In the genomic region with DNA sequence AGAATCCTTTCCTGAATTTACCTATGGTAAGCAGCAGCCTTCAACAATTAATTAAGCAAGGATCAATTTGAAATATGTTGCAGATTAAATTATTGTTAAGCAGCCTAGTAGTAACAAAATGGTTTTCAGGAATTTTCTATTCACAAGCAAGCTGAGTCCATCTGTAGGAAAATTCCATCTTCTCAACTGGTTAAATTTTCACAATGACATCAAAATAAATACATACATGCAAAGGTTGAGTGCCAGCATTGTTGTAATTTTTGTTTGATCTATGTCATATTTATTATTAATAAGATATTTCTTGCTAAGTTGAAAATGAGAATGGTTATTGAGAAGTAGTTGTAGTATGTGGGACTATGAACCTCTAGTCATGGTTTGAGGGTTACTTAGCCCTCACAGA, we compare ENCODE assay signal across 2 cellular contexts.
TF ChIP-seq lines count a peak whose summit lies in the region.

No MANE protein-coding gene starts in this region.

TF ChIP-seq in A549, 52 proteins besides CTCF, POLR2A, EP300 and RAD21:
- TF ChIP-seq SREBF2 (IDR thresholded peaks at IDR 0.05) (no peak), JUN (IDR thresholded peaks at IDR 0.05) (no peak), FOSB (CRISPR knock-in tag; IDR thresholded peaks at IDR 0.05) (no peak), NPAS2 (CRISPR knock-in tag; IDR thresholded peaks at IDR 0.05; ENCODE audit: borderline replicate concordance) (no peak), PHF8 (IDR thresholded peaks at IDR 0.05; ENCODE audit: borderline replicate concordance, low read depth) (no peak), FOXS1 (CRISPR knock-in tag; IDR thresholded peaks at IDR 0.05) (no peak), EHMT2 (IDR thresholded peaks at IDR 0.05; ENCODE audit: low read depth) (no peak), POLR2AphosphoS2 (conservative IDR thresholded peaks at IDR 0.05; ENCODE audit: low read length) (no peak), MAZ (IDR thresholded peaks at IDR 0.05; ENCODE audit: borderline replicate concordance, low read depth, low read length) (no peak)
- TF ChIP-seq, protein P1, sequence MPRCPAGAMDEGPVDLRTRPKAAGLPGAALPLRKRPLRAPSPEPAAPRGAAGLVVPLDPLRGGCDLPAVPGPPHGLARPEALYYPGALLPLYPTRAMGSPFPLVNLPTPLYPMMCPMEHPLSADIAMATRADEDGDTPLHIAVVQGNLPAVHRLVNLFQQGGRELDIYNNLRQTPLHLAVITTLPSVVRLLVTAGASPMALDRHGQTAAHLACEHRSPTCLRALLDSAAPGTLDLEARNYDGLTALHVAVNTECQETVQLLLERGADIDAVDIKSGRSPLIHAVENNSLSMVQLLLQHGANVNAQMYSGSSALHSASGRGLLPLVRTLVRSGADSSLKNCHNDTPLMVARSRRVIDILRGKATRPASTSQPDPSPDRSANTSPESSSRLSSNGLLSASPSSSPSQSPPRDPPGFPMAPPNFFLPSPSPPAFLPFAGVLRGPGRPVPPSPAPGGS (IDR thresholded peaks at IDR 0.05) = no peak
- TF ChIP-seq, protein P2, sequence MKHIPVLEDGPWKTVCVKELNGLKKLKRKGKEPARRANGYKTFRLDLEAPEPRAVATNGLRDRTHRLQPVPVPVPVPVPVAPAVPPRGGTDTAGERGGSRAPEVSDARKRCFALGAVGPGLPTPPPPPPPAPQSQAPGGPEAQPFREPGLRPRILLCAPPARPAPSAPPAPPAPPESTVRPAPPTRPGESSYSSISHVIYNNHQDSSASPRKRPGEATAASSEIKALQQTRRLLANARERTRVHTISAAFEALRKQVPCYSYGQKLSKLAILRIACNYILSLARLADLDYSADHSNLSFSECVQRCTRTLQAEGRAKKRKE (CRISPR knock-in tag; IDR thresholded peaks at IDR 0.05; ENCODE audit: low read depth) = no peak
- TF ChIP-seq, protein P3, sequence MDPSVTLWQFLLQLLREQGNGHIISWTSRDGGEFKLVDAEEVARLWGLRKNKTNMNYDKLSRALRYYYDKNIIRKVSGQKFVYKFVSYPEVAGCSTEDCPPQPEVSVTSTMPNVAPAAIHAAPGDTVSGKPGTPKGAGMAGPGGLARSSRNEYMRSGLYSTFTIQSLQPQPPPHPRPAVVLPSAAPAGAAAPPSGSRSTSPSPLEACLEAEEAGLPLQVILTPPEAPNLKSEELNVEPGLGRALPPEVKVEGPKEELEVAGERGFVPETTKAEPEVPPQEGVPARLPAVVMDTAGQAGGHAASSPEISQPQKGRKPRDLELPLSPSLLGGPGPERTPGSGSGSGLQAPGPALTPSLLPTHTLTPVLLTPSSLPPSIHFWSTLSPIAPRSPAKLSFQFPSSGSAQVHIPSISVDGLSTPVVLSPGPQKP (IDR thresholded peaks at IDR 0.05; ENCODE audit: low read depth, low read length) = no peak
- TF ChIP-seq, protein P4, sequence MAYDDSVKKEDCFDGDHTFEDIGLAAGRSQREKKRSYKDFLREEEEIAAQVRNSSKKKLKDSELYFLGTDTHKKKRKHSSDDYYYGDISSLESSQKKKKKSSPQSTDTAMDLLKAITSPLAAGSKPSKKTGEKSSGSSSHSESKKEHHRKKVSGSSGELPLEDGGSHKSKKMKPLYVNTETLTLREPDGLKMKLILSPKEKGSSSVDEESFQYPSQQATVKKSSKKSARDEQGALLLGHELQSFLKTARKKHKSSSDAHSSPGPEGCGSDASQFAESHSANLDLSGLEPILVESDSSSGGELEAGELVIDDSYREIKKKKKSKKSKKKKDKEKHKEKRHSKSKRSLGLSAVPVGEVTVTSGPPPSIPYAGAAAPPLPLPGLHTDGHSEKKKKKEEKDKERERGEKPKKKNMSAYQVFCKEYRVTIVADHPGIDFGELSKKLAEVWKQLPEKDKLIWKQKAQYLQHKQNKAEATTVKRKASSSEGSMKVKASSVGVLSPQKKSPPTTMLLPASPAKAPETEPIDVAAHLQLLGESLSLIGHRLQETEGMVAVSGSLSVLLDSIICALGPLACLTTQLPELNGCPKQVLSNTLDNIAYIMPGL (CRISPR knock-in tag; IDR thresholded peaks at IDR 0.05; ENCODE audit: borderline replicate concordance) = no peak

TF ChIP-seq in K562, 482 proteins besides CTCF, POLR2A, EP300 and RAD21:
- TF ChIP-seq, protein P5, sequence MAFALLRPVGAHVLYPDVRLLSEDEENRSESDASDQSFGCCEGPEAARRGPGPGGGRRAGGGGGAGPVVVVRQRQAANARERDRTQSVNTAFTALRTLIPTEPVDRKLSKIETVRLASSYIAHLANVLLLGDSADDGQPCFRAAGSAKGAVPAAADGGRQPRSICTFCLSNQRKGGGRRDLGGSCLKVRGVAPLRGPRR (CRISPR knock-in tag; IDR thresholded peaks at IDR 0.05) = no peak
- TF ChIP-seq, protein P6, sequence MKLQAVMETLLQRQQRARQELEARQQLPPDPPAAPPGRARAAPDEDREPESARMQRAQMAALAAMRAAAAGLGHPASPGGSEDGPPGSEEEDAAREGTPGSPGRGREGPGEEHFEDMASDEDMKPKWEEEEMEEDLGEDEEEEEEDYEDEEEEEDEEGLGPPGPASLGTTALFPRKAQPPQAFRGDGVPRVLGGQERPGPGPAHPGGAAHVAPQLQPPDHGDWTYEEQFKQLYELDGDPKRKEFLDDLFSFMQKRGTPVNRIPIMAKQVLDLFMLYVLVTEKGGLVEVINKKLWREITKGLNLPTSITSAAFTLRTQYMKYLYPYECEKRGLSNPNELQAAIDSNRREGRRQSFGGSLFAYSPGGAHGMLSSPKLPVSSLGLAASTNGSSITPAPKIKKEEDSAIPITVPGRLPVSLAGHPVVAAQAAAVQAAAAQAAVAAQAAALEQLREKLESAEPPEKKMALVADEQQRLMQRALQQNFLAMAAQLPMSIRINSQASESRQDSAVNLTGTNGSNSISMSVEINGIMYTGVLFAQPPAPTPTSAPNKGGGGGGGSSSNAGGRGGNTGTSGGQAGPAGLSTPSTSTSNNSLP (IDR thresholded peaks at IDR 0.05; ENCODE audit: borderline replicate concordance, low read depth, low read length) = no peak
- TF ChIP-seq, protein P7, sequence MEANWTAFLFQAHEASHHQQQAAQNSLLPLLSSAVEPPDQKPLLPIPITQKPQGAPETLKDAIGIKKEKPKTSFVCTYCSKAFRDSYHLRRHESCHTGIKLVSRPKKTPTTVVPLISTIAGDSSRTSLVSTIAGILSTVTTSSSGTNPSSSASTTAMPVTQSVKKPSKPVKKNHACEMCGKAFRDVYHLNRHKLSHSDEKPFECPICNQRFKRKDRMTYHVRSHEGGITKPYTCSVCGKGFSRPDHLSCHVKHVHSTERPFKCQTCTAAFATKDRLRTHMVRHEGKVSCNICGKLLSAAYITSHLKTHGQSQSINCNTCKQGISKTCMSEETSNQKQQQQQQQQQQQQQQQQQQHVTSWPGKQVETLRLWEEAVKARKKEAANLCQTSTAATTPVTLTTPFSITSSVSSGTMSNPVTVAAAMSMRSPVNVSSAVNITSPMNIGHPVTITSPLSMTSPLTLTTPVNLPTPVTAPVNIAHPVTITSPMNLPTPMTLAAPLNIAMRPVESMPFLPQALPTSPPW (CRISPR knock-in tag; IDR thresholded peaks at IDR 0.05) = no peak
- TF ChIP-seq SMC3 (conservative IDR thresholded peaks at IDR 0.05; ENCODE audit: insufficient read depth, low read depth, low read length) = no peak
- TF ChIP-seq JUN (IDR thresholded peaks at IDR 0.05; ENCODE audit: borderline replicate concordance, low read depth, low read length) = no peak
- TF ChIP-seq JUN (CRISPR knock-in tag; IDR thresholded peaks at IDR 0.05; ENCODE audit: borderline replicate concordance) = no peak
- TF ChIP-seq FOXA3 (CRISPR knock-in tag; conservative IDR thresholded peaks at IDR 0.05 in 1 of 2, IDR thresholded peaks at IDR 0.05 in 1 of 2) = no peak
- TF ChIP-seq ZNF707 (CRISPR knock-in tag; conservative IDR thresholded peaks at IDR 0.05) = no peak
- TF ChIP-seq SMARCA4 (IDR thresholded peaks at IDR 0.05) = no peak
- TF ChIP-seq, protein P8, sequence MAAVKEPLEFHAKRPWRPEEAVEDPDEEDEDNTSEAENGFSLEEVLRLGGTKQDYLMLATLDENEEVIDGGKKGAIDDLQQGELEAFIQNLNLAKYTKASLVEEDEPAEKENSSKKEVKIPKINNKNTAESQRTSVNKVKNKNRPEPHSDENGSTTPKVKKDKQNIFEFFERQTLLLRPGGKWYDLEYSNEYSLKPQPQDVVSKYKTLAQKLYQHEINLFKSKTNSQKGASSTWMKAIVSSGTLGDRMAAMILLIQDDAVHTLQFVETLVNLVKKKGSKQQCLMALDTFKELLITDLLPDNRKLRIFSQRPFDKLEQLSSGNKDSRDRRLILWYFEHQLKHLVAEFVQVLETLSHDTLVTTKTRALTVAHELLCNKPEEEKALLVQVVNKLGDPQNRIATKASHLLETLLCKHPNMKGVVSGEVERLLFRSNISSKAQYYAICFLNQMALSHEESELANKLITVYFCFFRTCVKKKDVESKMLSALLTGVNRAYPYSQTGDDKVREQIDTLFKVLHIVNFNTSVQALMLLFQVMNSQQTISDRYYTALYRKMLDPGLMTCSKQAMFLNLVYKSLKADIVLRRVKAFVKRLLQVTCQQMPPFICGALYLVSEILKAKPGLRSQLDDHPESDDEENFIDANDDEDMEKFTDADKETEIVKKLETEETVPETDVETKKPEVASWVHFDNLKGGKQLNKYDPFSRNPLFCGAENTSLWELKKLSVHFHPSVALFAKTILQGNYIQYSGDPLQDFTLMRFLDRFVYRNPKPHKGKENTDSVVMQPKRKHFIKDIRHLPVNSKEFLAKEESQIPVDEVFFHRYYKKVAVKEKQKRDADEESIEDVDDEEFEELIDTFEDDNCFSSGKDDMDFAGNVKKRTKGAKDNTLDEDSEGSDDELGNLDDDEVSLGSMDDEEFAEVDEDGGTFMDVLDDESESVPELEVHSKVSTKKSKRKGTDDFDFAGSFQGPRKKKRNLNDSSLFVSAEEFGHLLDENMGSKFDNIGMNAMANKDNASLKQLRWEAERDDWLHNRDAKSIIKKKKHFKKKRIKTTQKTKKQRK (IDR thresholded peaks at IDR 0.05; ENCODE audit: borderline replicate concordance, low read depth, low read length) = no peak
- TF ChIP-seq MTF1 (CRISPR knock-in tag; IDR thresholded peaks at IDR 0.05; ENCODE audit: borderline replicate concordance) = no peak
